Comparison of ENCODE assay signal across 24 cellular contexts in the genomic region with DNA sequence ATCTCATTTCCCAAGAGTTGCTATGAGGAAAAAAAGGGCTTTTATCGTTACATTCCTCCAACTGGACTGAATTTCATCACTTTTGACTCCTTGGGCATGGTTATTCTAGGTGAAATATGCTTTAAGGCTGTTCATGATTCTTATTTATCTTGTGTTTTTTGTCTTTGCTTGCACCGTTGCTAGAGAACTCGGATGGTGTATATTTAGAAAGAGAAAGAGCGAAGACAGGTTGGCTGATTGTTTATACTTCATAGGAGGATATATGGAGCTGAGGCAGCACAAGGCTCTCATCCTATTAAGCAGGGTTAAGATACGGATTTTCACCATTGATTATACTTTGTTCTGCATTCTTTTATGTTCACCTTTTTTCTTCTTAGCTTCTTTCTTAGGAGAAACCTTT.
DNase-seq lines count a peak whose midpoint lies in the region; ATAC-seq, FAIRE-seq and TF ChIP-seq lines count a peak whose summit lies in the region.
"Had no signal": no experiment of that assay in that cellular context is flagged by ENCODE, and none has a peak within 500 bp of the region (broad histone marks: within the 10 kb centered on the region; RNA-seq: fewer than 3 reads in every experiment).

No MANE protein-coding gene starts in this region.

- no peaks in the 10 kb centered on the region for H3K36me3 ChIP-seq in gastroesophageal sphincter
- H3K36me3 ChIP-seq in stomach smooth muscle (ENCODE audit: control insufficient read depth in 2 of 2, insufficient read depth in 2 of 2, low read length in 2 of 2): no peaks in the 10 kb centered on the region
- no peaks in the 10 kb centered on the region for H3K36me3 ChIP-seq in mucosa of descending colon (ENCODE audit: low read depth)
- H3K36me3 ChIP-seq in Caco-2 (ENCODE audit: control insufficient read depth, insufficient read depth, low read length): no peaks in the 10 kb centered on the region
- H3K36me3 ChIP-seq: BLaER1 treated with 17β-estradiol and CSF1 and Interleukin-3, amounts not matched to agents 10 nM and 100 nM had no signal

- H3K9me3 ChIP-seq in A549 (no peaks in the 10 kb centered on the region), gastroesophageal sphincter (no peaks in the 10 kb centered on the region), stomach smooth muscle (ENCODE audit: control insufficient read depth in 2 of 2, low read length in 2 of 2) (peaks cover 0 to 2% of the 10 kb centered on the region in 2 donors), mucosa of descending colon (no peaks in the 10 kb centered on the region), Caco-2 (no peaks in the 10 kb centered on the region)

- no peak for TF ChIP-seq CTCF in A549 (IDR thresholded peaks at IDR 0.05)
- no peak for TF ChIP-seq CTCF in gastroesophageal sphincter (IDR thresholded peaks at IDR 0.05)
- no peak for TF ChIP-seq CTCF in omental fat pad (IDR thresholded peaks at IDR 0.05)
- no peak for TF ChIP-seq CTCF in mucosa of descending colon (IDR thresholded peaks at IDR 0.05)
- TF ChIP-seq CTCF in Caco-2 (IDR thresholded peaks at IDR 0.05; ENCODE audit: insufficient read depth in 1 of 2, low read depth in 1 of 2, low read length in 1 of 2, severe bottlenecking in 1 of 2, unreplicated experiment in 1 of 2): no peak

- TF ChIP-seq RAD21 in A549 (conservative IDR thresholded peaks at IDR 0.05 in 1 of 2, IDR thresholded peaks at IDR 0.05 in 1 of 2): no peak

- under 1% methylated on average over 5 of the region's 5 CpGs for WGBS in A549 (ENCODE audit: missing lambda C conversion rate)
- WGBS in gastroesophageal sphincter (ENCODE audit: low coverage in 1 of 2), 2 donors: 10 to 29% methylated on average over 2 to 5 of the region's 5 CpGs

- H3K9ac ChIP-seq in stomach smooth muscle (ENCODE audit: low read length in 2 of 2): peak overlapping the region in 1 of 2 donors; percentile 27
- H3K9ac ChIP-seq: BLaER1 treated with 17β-estradiol and CSF1 and Interleukin-3, amounts not matched to agents 10 nM and 100 nM had no signal

- ATAC-seq in A549: no peak
- no peak for ATAC-seq in gastroesophageal sphincter
- ATAC-seq in omental fat pad (ENCODE audit: low FRiP score): peak; percentile 43
- no peak for ATAC-seq in mucosa of descending colon
- ATAC-seq: CD8-positive, alpha-beta T cell; GM23338; HCT116 had no signal

- POLR2A ChIA-PET in A549 (lab: Yijun Ruan, JAX) (no interaction called here), Caco-2 (lab: Charles Lee) (no interaction called here)

- TF ChIP-seq EP300 in A549 (IDR thresholded peaks at IDR 0.05) (no peak), gastroesophageal sphincter (IDR thresholded peaks at IDR 0.05) (no peak)

- no peaks in the 10 kb centered on the region for H3K36me3 Mint-ChIP-seq in Caco-2 (ENCODE audit: insufficient read depth, unreplicated experiment)
- H3K36me3 Mint-ChIP-seq: CD8-positive, alpha-beta T cell had no signal

- TF ChIP-seq POLR2A in A549 (IDR thresholded peaks at IDR 0.05; ENCODE audit: low read length) (no peak), gastroesophageal sphincter (IDR thresholded peaks at IDR 0.05) (no peak)

- H3K4me1 ChIP-seq in A549 (no peaks in the 10 kb centered on the region), gastroesophageal sphincter (no peaks in the 10 kb centered on the region), stomach smooth muscle (ENCODE audit: control insufficient read depth, insufficient read depth, low read length) (no peaks in the 10 kb centered on the region), mucosa of descending colon (ENCODE audit: low read depth) (no peaks in the 10 kb centered on the region), Caco-2 (peaks cover 10% of the 10 kb centered on the region)
- H3K4me1 ChIP-seq: BLaER1 treated with 17β-estradiol and CSF1 and Interleukin-3, amounts not matched to agents 10 nM and 100 nM had no signal

- H3K4me3 Mint-ChIP-seq in Caco-2 (ENCODE audit: unreplicated experiment): no peak overlapping the region
- H3K4me3 Mint-ChIP-seq: B cell; CD8-positive, alpha-beta T cell; GM23338; HFFc6 had no signal

- intact Hi-C loops in mucosa of descending colon (cut with DNase I, micrococcal nuclease) (no loop called here), Caco-2 (cut with micrococcal nuclease; ENCODE audit: unreplicated experiment) (no loop called here)

- DNase-seq in A549 (ENCODE audit: low read depth in 1 of 2, low spot score in 1 of 2) (no peak), omental fat pad (ENCODE audit: low spot score) (no peak), mucosa of descending colon (no peak), RKO (ENCODE audit: low spot score) (no peak), Caco-2 (no peak)
- DNase-seq: 8988T; CD8-positive, alpha-beta T cell; DMS 273 treated with DMSO at 0.1 percent for 48 hours; DMS53; DND-41; EL; HFFc6; IMR-90 had no signal

- no peaks in the 10 kb centered on the region for H3K27me3 Mint-ChIP-seq in Caco-2 (ENCODE audit: insufficient read depth, unreplicated experiment)

- H3K27ac Mint-ChIP-seq in Caco-2 (ENCODE audit: unreplicated experiment): no peak overlapping the region
- H3K27ac Mint-ChIP-seq: B cell; CD8-positive, alpha-beta T cell; GM23338; HFFc6 had no signal

- no peak overlapping the region for H3K4me2 ChIP-seq in A549
- H3K4me2 ChIP-seq: BLaER1 treated with 17β-estradiol and CSF1 and Interleukin-3, amounts not matched to agents 10 nM and 100 nM; GM23338 had no signal

- no TSS peak for BruUV-seq in Caco-2 (replicated peaks; lab: Mats Ljungman, UMichigan)

- no peaks in the 10 kb centered on the region for H3K27me3 ChIP-seq in gastroesophageal sphincter
- peaks cover 0 to 3% of the 10 kb centered on the region in 2 donors for H3K27me3 ChIP-seq in stomach smooth muscle (ENCODE audit: control insufficient read depth in 1 of 2, insufficient read depth in 2 of 2, low read length in 2 of 2)
- H3K27me3 ChIP-seq in Caco-2 (replicated peaks; ENCODE audit: control insufficient read depth, insufficient read depth, low read length): no peaks in the 10 kb centered on the region

- peaks cover 5% of the 10 kb centered on the region for H3K4me1 Mint-ChIP-seq in Caco-2 (ENCODE audit: low read depth, unreplicated experiment)
- H3K4me1 Mint-ChIP-seq: B cell, GM23338 had no signal

- no peaks in the 10 kb centered on the region for H3K9me3 Mint-ChIP-seq in Caco-2 (ENCODE audit: unreplicated experiment)
- H3K9me3 Mint-ChIP-seq: CD8-positive, alpha-beta T cell; GM23338 had no signal

- H3K4me3 ChIP-seq in A549: no peak overlapping the region
- H3K4me3 ChIP-seq in gastroesophageal sphincter: no peak overlapping the region
- no peak overlapping the region for H3K4me3 ChIP-seq in stomach smooth muscle (ENCODE audit: low read length in 2 of 2)
- no peak overlapping the region for H3K4me3 ChIP-seq in mucosa of descending colon
- no peak overlapping the region for H3K4me3 ChIP-seq in Caco-2 (ENCODE audit: low read depth, low read length)
- H3K4me3 ChIP-seq: BLaER1 treated with 17β-estradiol and CSF1 and Interleukin-3, amounts not matched to agents 10 nM and 100 nM; GM23338 had no signal

- peak; percentile 65 for FAIRE-seq in A549 (lab: Jason Lieb, UNC)
- FAIRE-seq: G401.6, GM12892, GM18507, H54, HTR-8/SVneo had no signal

- CTCF ChIA-PET in A549 (lab: Yijun Ruan, JAX) (interaction anchor here (1.7 kb wide), 1 partner anchor 74 kb away, joined by 4 read pairs; no protein-coding TSS in a partner anchor), Caco-2 (lab: Charles Lee) (no interaction called here)

- H3K27ac ChIP-seq in A549 (no peak overlapping the region), gastroesophageal sphincter (peak overlapping the region; percentile 18 to 64 (median 48)), stomach smooth muscle (ENCODE audit: low read length) (peak overlapping the region; percentile 66)
- H3K27ac ChIP-seq: BLaER1 treated with 17β-estradiol and CSF1 and Interleukin-3, amounts not matched to agents 10 nM and 100 nM had no signal

TF ChIP-seq in A549, 52 proteins besides CTCF, POLR2A, EP300 and RAD21:
- no peak for TF ChIP-seq EHF (CRISPR knock-in tag; IDR thresholded peaks at IDR 0.05)
- no peak for TF ChIP-seq ZFP36 (IDR thresholded peaks at IDR 0.05; ENCODE audit: borderline replicate concordance, partially characterized antibody)
- no peak for TF ChIP-seq EHMT2 (IDR thresholded peaks at IDR 0.05; ENCODE audit: low read depth)
- no peak for TF ChIP-seq CBX2 (IDR thresholded peaks at IDR 0.05; ENCODE audit: borderline replicate concordance, low read depth)
- TF ChIP-seq E2F6 (IDR thresholded peaks at IDR 0.05; ENCODE audit: borderline replicate concordance, low read depth): no peak
- TF ChIP-seq RFX5 (IDR thresholded peaks at IDR 0.05): no peak

Comparison
In these comparisons a context has a peak if more than half of its experiments do, and no peak if none do; other contexts are left out.
1. H3K27ac ChIP-seq: peak in gastroesophageal sphincter (4 of 4) and stomach smooth muscle (single experiment); none in A549 (0 of 2).